ENCODE assay signal across 4 cellular contexts in the genomic region with DNA sequence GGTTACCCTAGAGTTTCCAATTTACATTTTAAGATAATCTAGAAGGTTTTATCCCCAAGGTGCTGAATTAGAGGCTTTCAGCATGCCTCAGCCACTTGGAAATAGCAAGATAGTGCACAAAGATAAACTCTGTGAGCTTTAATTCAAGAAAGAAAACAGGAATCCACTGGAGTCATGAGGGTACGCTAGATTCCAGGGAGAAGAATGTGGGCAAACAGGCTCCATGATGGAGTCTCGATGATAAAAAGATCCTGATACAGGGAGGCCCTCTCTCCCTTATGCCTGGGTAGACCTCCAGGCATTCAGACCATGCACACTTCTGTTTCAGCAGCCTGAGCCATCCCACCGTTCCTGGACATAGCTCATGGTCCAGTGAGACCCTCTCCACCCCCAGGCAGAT.
"Had no signal": no experiment of that assay in that cellular context is flagged by ENCODE, and none has a peak within 500 bp of the region (broad histone marks: within the 10 kb centered on the region; RNA-seq: fewer than 3 reads in every experiment).

No MANE protein-coding gene starts in this region.

- H3K27ac ChIP-seq: HL-60 had no signal

- H3K36me3 ChIP-seq: HAP-1 had no signal

- H3K4me1 ChIP-seq: HAP-1 had no signal

- H3K4me3 ChIP-seq: GM23338, HAP-1 had no signal

- H3K9me3 ChIP-seq: HAP-1 had no signal

- H3K4me2 ChIP-seq: GM23338 had no signal

- H2AFZ ChIP-seq: GM23338 had no signal

- DNase-seq: KBM-7 had no signal
